ENCODE assay signal across 10 cellular contexts in genomic region chr17:33667052-33667509, GRCh38.
DNase-seq lines count a peak whose midpoint lies in the region; ATAC-seq lines count a peak whose summit lies in the region.
"Had no signal": no experiment of that assay in that cellular context is flagged by ENCODE, and none has a peak within 500 bp of the region (broad histone marks: within the 10 kb centered on the region; RNA-seq: fewer than 3 reads in every experiment).

No MANE protein-coding gene starts in this region.

- no peaks in the 10 kb centered on the region for H3K9me3 Mint-ChIP-seq in activated CD8-positive, alpha-beta T cell treated with anti-CD3 and anti-CD28 coated beads, Interleukin-2, amount 10 ng/mL, durations not matched to agents 7 days and 5 days (ENCODE audit: insufficient read depth)

- POLR2A ChIA-PET in activated CD8-positive, alpha-beta T cell treated with anti-CD3 and anti-CD28 coated beads, Interleukin-2, amount 10 ng/mL, durations not matched to agents 7 days and 5 days (lab: Charles Lee), result interaction anchor here (1.2 kb wide), 1 partner anchor 19 kb away, joined by 4 read pairs; no protein-coding TSS in a partner anchor

- H3K27me3 Mint-ChIP-seq in activated CD8-positive, alpha-beta T cell treated with anti-CD3 and anti-CD28 coated beads, Interleukin-2, amount 10 ng/mL, durations not matched to agents 7 days and 5 days (ENCODE audit: low read depth), result peaks cover 12% of the 10 kb centered on the region

- no peak overlapping the region for H3K4me3 Mint-ChIP-seq in activated CD8-positive, alpha-beta T cell treated with anti-CD3 and anti-CD28 coated beads, Interleukin-2, amount 10 ng/mL, durations not matched to agents 7 days and 5 days

- CTCF ChIA-PET in activated CD8-positive, alpha-beta T cell treated with anti-CD3 and anti-CD28 coated beads, Interleukin-2, amount 10 ng/mL, durations not matched to agents 7 days and 5 days (lab: Charles Lee), result interaction anchor here (1.2 kb wide), 1 partner anchor 9 kb away, joined by 3 read pairs; no protein-coding TSS in a partner anchor

- DNase-seq in activated CD8-positive, alpha-beta T cell treated with anti-CD3 and anti-CD28 coated beads, Interleukin-2, amount 10 ng/mL, durations not matched to agents 7 days and 5 days, result peak; percentile 25
- peak; percentile 12 for DNase-seq in stimulated activated CD4-positive, alpha-beta T cell treated with anti-CD3 and anti-CD28 coated beads, Interleukin-4, amount 100 ng/mL, for 24 hours
- no peak for DNase-seq in amygdala (lab: John Stamatoyannopoulos, UW)
- no peak for DNase-seq in germinal center (ENCODE audit: low spot score)
- no peak for DNase-seq in NOMO-1 treated with dmso at 0.1 percent for 144 hours (lab: John Stamatoyannopoulos, UW; ENCODE audit: unreplicated experiment)
- DNase-seq: left ventricle myocardium inferior, NCI-H774 had no signal

- ATAC-seq in GM18907 (IDR thresholded peaks at IDR 0.05; ENCODE audit: unreplicated experiment), result peak; percentile 71
- ATAC-seq in HG03196 (IDR thresholded peaks at IDR 0.05; ENCODE audit: unreplicated experiment), result peak; percentile 55
- ATAC-seq in activated CD8-positive, alpha-beta T cell treated with anti-CD3 and anti-CD28 coated beads, Interleukin-2, amount 10 ng/mL, durations not matched to agents 7 days and 5 days, result peak; percentile 36
- ATAC-seq in HG02610 (IDR thresholded peaks at IDR 0.05; ENCODE audit: unreplicated experiment), result no peak

- H3K36me3 Mint-ChIP-seq in activated CD8-positive, alpha-beta T cell treated with anti-CD3 and anti-CD28 coated beads, Interleukin-2, amount 10 ng/mL, durations not matched to agents 7 days and 5 days (ENCODE audit: low read depth), result no peaks in the 10 kb centered on the region

- H3K4me1 Mint-ChIP-seq in activated CD8-positive, alpha-beta T cell treated with anti-CD3 and anti-CD28 coated beads, Interleukin-2, amount 10 ng/mL, durations not matched to agents 7 days and 5 days (ENCODE audit: low read depth), result peaks cover 6% of the 10 kb centered on the region

- H3K27ac Mint-ChIP-seq in activated CD8-positive, alpha-beta T cell treated with anti-CD3 and anti-CD28 coated beads, Interleukin-2, amount 10 ng/mL, durations not matched to agents 7 days and 5 days, result no peak overlapping the region

Comparison
In these comparisons a context has a peak if more than half of its experiments do, and no peak if none do; other contexts are left out.
1. DNase-seq: peak in activated CD8-positive, alpha-beta T cell treated with anti-CD3 and anti-CD28 coated beads, Interleukin-2, amount 10 ng/mL, durations not matched to agents 7 days and 5 days (single experiment) and stimulated activated CD4-positive, alpha-beta T cell treated with anti-CD3 and anti-CD28 coated beads, Interleukin-4, amount 100 ng/mL, for 24 hours (single experiment); none in amygdala (0 of 56), germinal center (single experiment) and NOMO-1 treated with dmso at 0.1 percent for 144 hours (single experiment).